In genomic region chr5:114055810-114056476, GRCh38 we compare ENCODE assay signal across 10 cellular contexts.
DNase-seq lines count a peak whose midpoint lies in the region; ATAC-seq, FAIRE-seq and TF ChIP-seq lines count a peak whose summit lies in the region.
"Had no signal": no experiment of that assay in that cellular context is flagged by ENCODE, and none has a peak within 500 bp of the region (broad histone marks: within the 10 kb centered on the region; RNA-seq: fewer than 3 reads in every experiment).

No MANE protein-coding gene starts in this region.

- H3K23ac ChIP-seq in mesendoderm (ENCODE audit: low read length): no peak overlapping the region

- peaks cover 0 to 10% (median 0%) of the 10 kb centered on the region in 5 donors for H3K36me3 Mint-ChIP-seq in naive thymus-derived CD4-positive, alpha-beta T cell
- H3K36me3 Mint-ChIP-seq in activated naive CD4-positive, alpha-beta T cell treated with anti-CD3 and anti-CD28 coated beads, Interleukin-2, amount 50 U/mL, for 72 hours: peaks cover 7 to 14% of the 10 kb centered on the region in 2 donors

- no peaks in the 10 kb centered on the region for H3K36me3 ChIP-seq in endothelial cell of umbilical vein (ENCODE audit: control insufficient read depth in 2 of 2, extremely low read depth in 1 of 2, insufficient read depth in 2 of 2, low read length in 2 of 2)
- no peaks in the 10 kb centered on the region for H3K36me3 ChIP-seq in mesendoderm (ENCODE audit: control insufficient read depth, insufficient read depth, low read length)
- no peaks in the 10 kb centered on the region for H3K36me3 ChIP-seq in tibial nerve
- H3K36me3 ChIP-seq in naive thymus-derived CD4-positive, alpha-beta T cell (ENCODE audit: control insufficient read depth in 2 of 3, insufficient read depth in 3 of 3, low read length in 3 of 3): no peaks in the 10 kb centered on the region
- H3K36me3 ChIP-seq in PC-3 (ENCODE audit: low read depth, low read length): no peaks in the 10 kb centered on the region

- BruUV-seq in endothelial cell of umbilical vein (replicated peaks; lab: Mats Ljungman, UMichigan) (no TSS peak), PC-3 (replicated peaks; lab: Mats Ljungman, UMichigan) (no TSS peak)

- H3K27ac Mint-ChIP-seq in naive thymus-derived CD4-positive, alpha-beta T cell: no peak overlapping the region
- H3K27ac Mint-ChIP-seq in activated naive CD4-positive, alpha-beta T cell treated with anti-CD3 and anti-CD28 coated beads, Interleukin-2, amount 50 U/mL, for 72 hours: no peak overlapping the region

- TF ChIP-seq CTCF in endothelial cell of umbilical vein (IDR thresholded peaks at IDR 0.05; ENCODE audit: extremely low read depth in 1 of 2, insufficient read depth in 1 of 2, low read depth in 1 of 2, low read length in 2 of 2) (no peak), tibial nerve (IDR thresholded peaks at IDR 0.05) (no peak), PC-3 (conservative IDR thresholded peaks at IDR 0.05; ENCODE audit: low read depth, low read length) (no peak)

- POLR2A ChIA-PET in endothelial cell of umbilical vein (lab: Charles Lee) (no interaction called here), PC-3 (lab: Charles Lee; ENCODE audit: unreplicated experiment) (no interaction called here)
- POLR2A ChIA-PET in naive thymus-derived CD4-positive, alpha-beta T cell (lab: Charles Lee): no interaction called here

- H3K27me3 ChIP-seq in endothelial cell of umbilical vein (ENCODE audit: control insufficient read depth in 2 of 2, insufficient read depth in 2 of 2, low read length in 2 of 2): peaks cover 35 to 40% of the 10 kb centered on the region in 2 experiments
- peaks cover 3% of the 10 kb centered on the region for H3K27me3 ChIP-seq in mesendoderm (ENCODE audit: insufficient read depth, low read length, poor library complexity)
- H3K27me3 ChIP-seq in tibial nerve: peaks cover 0 to 39% of the 10 kb centered on the region in 2 donors
- peaks cover 0 to 4% of the 10 kb centered on the region in 2 donors for H3K27me3 ChIP-seq in naive thymus-derived CD4-positive, alpha-beta T cell (ENCODE audit: control insufficient read depth in 2 of 2, insufficient read depth in 2 of 2, low read length in 2 of 2)
- peaks cover 39% of the 10 kb centered on the region for H3K27me3 ChIP-seq in PC-3 (ENCODE audit: low read length)

- dilution Hi-C loops in endothelial cell of umbilical vein (cut with MboI; ENCODE audit: extremely low pct_ligation_motif_present, low sequenced_read_pairs): no loop called here

- ATAC-seq in naive thymus-derived CD4-positive, alpha-beta T cell: no peak
- ATAC-seq in HG03442 (IDR thresholded peaks at IDR 0.05; ENCODE audit: unreplicated experiment): no peak
- ATAC-seq in PC-3: no peak
- ATAC-seq in activated naive CD4-positive, alpha-beta T cell treated with anti-CD3 and anti-CD28 coated beads, Interleukin-2, amount 50 U/mL, for 72 hours: no peak

- H4K20me1 ChIP-seq in endothelial cell of umbilical vein (replicated peaks; ENCODE audit: control insufficient read depth, extremely low read depth, insufficient read depth, low read length): no peaks in the 10 kb centered on the region
- no peaks in the 10 kb centered on the region for H4K20me1 ChIP-seq in PC-3 (ENCODE audit: low read length)

- H3K9me3 Mint-ChIP-seq in naive thymus-derived CD4-positive, alpha-beta T cell: peaks cover 0 to 14% (median 8%) of the 10 kb centered on the region in 11 donors
- H3K9me3 Mint-ChIP-seq in activated naive CD4-positive, alpha-beta T cell treated with anti-CD3 and anti-CD28 coated beads, Interleukin-2, amount 50 U/mL, for 72 hours: peaks cover 9% of the 10 kb centered on the region in 2 donors

- peaks cover 41 to 52% (median 51%) of the 10 kb centered on the region in 5 donors for H3K27me3 Mint-ChIP-seq in naive thymus-derived CD4-positive, alpha-beta T cell

- H3K4me1 Mint-ChIP-seq in naive thymus-derived CD4-positive, alpha-beta T cell: no peaks in the 10 kb centered on the region

- no peaks in the 10 kb centered on the region for H3K9me1 ChIP-seq in endothelial cell of umbilical vein (replicated peaks; ENCODE audit: control insufficient read depth, extremely low read depth, insufficient read depth, low read length)

- H3K9me3 ChIP-seq in endothelial cell of umbilical vein (replicated peaks; ENCODE audit: control insufficient read depth, insufficient read depth, low read length) (no peaks in the 10 kb centered on the region), tibial nerve (no peaks in the 10 kb centered on the region), PC-3 (ENCODE audit: low read length) (no peaks in the 10 kb centered on the region)
- H3K9me3 ChIP-seq in naive thymus-derived CD4-positive, alpha-beta T cell (ENCODE audit: control insufficient read depth in 2 of 3, low read length in 3 of 3): no peaks in the 10 kb centered on the region

- TF ChIP-seq EP300 in tibial nerve (IDR thresholded peaks at IDR 0.05): no peak

- no peak overlapping the region for H3K27ac ChIP-seq in endothelial cell of umbilical vein (ENCODE audit: insufficient read depth, low read depth, low read length)
- no peak overlapping the region for H3K27ac ChIP-seq in mesendoderm (ENCODE audit: low read depth, low read length)
- H3K27ac ChIP-seq in tibial nerve: no peak overlapping the region
- H3K27ac ChIP-seq in naive thymus-derived CD4-positive, alpha-beta T cell (ENCODE audit: low read depth, low read length): no peak overlapping the region
- no peak overlapping the region for H3K27ac ChIP-seq in PC-3 (ENCODE audit: low read length)

- H3K4me2 ChIP-seq in endothelial cell of umbilical vein (ENCODE audit: insufficient read depth, low read length): peak overlapping the region; percentile 13
- peak overlapping the region; percentile 92 for H3K4me2 ChIP-seq in mesendoderm (ENCODE audit: low read length)
- H3K4me2 ChIP-seq in PC-3 (ENCODE audit: low read length): no peak overlapping the region

- peak overlapping the region; percentile 37 for H2BK15ac ChIP-seq in mesendoderm (replicated peaks; ENCODE audit: low read depth)

- no peaks in the 10 kb centered on the region for H3K9me2 ChIP-seq in PC-3 (replicated peaks; ENCODE audit: low read length)

- WGBS in mesendoderm (ENCODE audit: extremely low coverage, insufficient coverage, low lambda C conversion rate): no CpG with 5 or more reads among the region's 45 CpGs
- WGBS in tibial nerve, 2 donors: 3 to 4% methylated on average over 33 to 39 of the region's 45 CpGs

- intact Hi-C loops in endothelial cell of umbilical vein (cut with micrococcal nuclease): no loop called here
- intact Hi-C loops in naive thymus-derived CD4-positive, alpha-beta T cell (cut with micrococcal nuclease): no loop called here
- intact Hi-C loops in PC-3 (cut with micrococcal nuclease): no loop called here

- H3K4me1 ChIP-seq in endothelial cell of umbilical vein (ENCODE audit: control insufficient read depth, extremely low read depth, insufficient read depth, low read length) (no peaks in the 10 kb centered on the region), mesendoderm (ENCODE audit: control insufficient read depth, low read depth, low read length) (peaks cover 5% of the 10 kb centered on the region), tibial nerve (peaks cover 0 to 21% (median 0%) of the 10 kb centered on the region in 4 donors), PC-3 (ENCODE audit: insufficient read depth, low read length) (no peaks in the 10 kb centered on the region)
- H3K4me1 ChIP-seq in naive thymus-derived CD4-positive, alpha-beta T cell (ENCODE audit: control insufficient read depth in 2 of 2, insufficient read depth in 2 of 2, low read length in 2 of 2): no peaks in the 10 kb centered on the region

- H3K4me3 ChIP-seq in endothelial cell of umbilical vein (replicated peaks in 1 of 3; ENCODE audit: insufficient read depth in 1 of 3, low read depth in 1 of 3, low read length in 3 of 3) (no peak overlapping the region), mesendoderm (ENCODE audit: low read length) (peak overlapping the region; percentile 60), tibial nerve (peak overlapping the region; percentile 16 to 47 (median 23)), PC-3 (ENCODE audit: low read length) (no peak overlapping the region)
- H3K4me3 ChIP-seq in naive thymus-derived CD4-positive, alpha-beta T cell (ENCODE audit: low read length): no peak overlapping the region

- no peak overlapping the region for H2BK5ac ChIP-seq in mesendoderm (ENCODE audit: low read length)

- H3K79me1 ChIP-seq in mesendoderm (ENCODE audit: low read length): no peaks in the 10 kb centered on the region

- H3K4ac ChIP-seq in mesendoderm (ENCODE audit: low read depth, low read length): peak overlapping the region; percentile 22

- CTCF ChIA-PET in endothelial cell of umbilical vein (lab: Charles Lee) (no interaction called here), PC-3 (lab: Charles Lee) (no interaction called here)
- CTCF ChIA-PET in naive thymus-derived CD4-positive, alpha-beta T cell (lab: Charles Lee): no interaction called here

- DNase-seq in NCI-H2171 (lab: John Stamatoyannopoulos, UW) (peak; percentile 21), endothelial cell of umbilical vein (ENCODE audit: low read depth, low spot score) (no peak), mesendoderm (peak; percentile 41), tibial nerve (ENCODE audit: low spot score in 2 of 2) (no peak), PC-3 (no peak)
- no peak for DNase-seq in naive thymus-derived CD4-positive, alpha-beta T cell
- no peak for DNase-seq in activated naive CD4-positive, alpha-beta T cell treated with anti-CD3 and anti-CD28 coated beads, Interleukin-2, amount 50 U/mL, for 72 hours (ENCODE audit: low spot score in 2 of 2)
- DNase-seq: NCI-H2029 treated with DMSO at 0.1 percent for 48 hours had no signal

- H3F3A ChIP-seq in PC-3 (ENCODE audit: low read length, unreplicated experiment): no peaks in the 10 kb centered on the region

- H3K9ac ChIP-seq in endothelial cell of umbilical vein (replicated peaks; ENCODE audit: extremely low read depth, insufficient read depth, low read length) (no peak overlapping the region), mesendoderm (ENCODE audit: low read length) (peak overlapping the region; percentile 74), PC-3 (ENCODE audit: low read length) (no peak overlapping the region)

- H4K8ac ChIP-seq in mesendoderm (ENCODE audit: low read depth, low read length): no peak overlapping the region

- no peak overlapping the region for H4K5ac ChIP-seq in mesendoderm (ENCODE audit: low read length)

- peak overlapping the region; percentile 76 for H3K56ac ChIP-seq in mesendoderm (ENCODE audit: low read length)

- H2AFZ ChIP-seq in endothelial cell of umbilical vein (ENCODE audit: low read depth, low read length) (no peak overlapping the region), PC-3 (ENCODE audit: low read length) (no peak overlapping the region)

- no peak overlapping the region for H3K4me3 Mint-ChIP-seq in naive thymus-derived CD4-positive, alpha-beta T cell

- H2BK120ac ChIP-seq in mesendoderm (ENCODE audit: low read depth, low read length): peak overlapping the region; percentile 10

- H3K79me2 ChIP-seq in endothelial cell of umbilical vein (ENCODE audit: control insufficient read depth, insufficient read depth, low read length) (no peaks in the 10 kb centered on the region), mesendoderm (ENCODE audit: control insufficient read depth, insufficient read depth, low read length) (no peaks in the 10 kb centered on the region), PC-3 (ENCODE audit: low read length) (no peaks in the 10 kb centered on the region)

- H2AK5ac ChIP-seq in mesendoderm (ENCODE audit: low read length): no peak overlapping the region

- TF ChIP-seq POLR2A in endothelial cell of umbilical vein (IDR thresholded peaks at IDR 0.05; ENCODE audit: low read depth, low read length) (no peak), tibial nerve (IDR thresholded peaks at IDR 0.05) (no peak)

- FAIRE-seq in endothelial cell of umbilical vein (lab: Jason Lieb, UNC): no peak
- FAIRE-seq: GM12892 had no signal

- H3K18ac ChIP-seq in mesendoderm (ENCODE audit: low read length): peak overlapping the region; percentile 42

Comparison
In these comparisons a context has a peak if more than half of its experiments do, and no peak if none do; other contexts are left out.
1. DNase-seq: peak in NCI-H2171 (single experiment) and mesendoderm (single experiment); none in endothelial cell of umbilical vein (single experiment), tibial nerve (0 of 2), naive thymus-derived CD4-positive, alpha-beta T cell (0 of 9), PC-3 (single experiment) and activated naive CD4-positive, alpha-beta T cell treated with anti-CD3 and anti-CD28 coated beads, Interleukin-2, amount 50 U/mL, for 72 hours (0 of 2).
2. H3K4me3 ChIP-seq: peak in mesendoderm (single experiment) and tibial nerve (4 of 4); none in endothelial cell of umbilical vein (0 of 3), naive thymus-derived CD4-positive, alpha-beta T cell (single experiment) and PC-3 (single experiment).